ENCODE assay signal across 26 cellular contexts in genomic region chr16:71356051-71356740, GRCh38.
"Had no signal": no experiment of that assay in that cellular context is flagged by ENCODE, and none has a peak within 500 bp of the region (broad histone marks: within the 10 kb centered on the region; RNA-seq: fewer than 3 reads in every experiment).

No MANE protein-coding gene starts in this region.

- H3K36me3 ChIP-seq: neural progenitor cell, neutrophil, ovary, right lobe of liver, sigmoid colon, stomach, thoracic aorta, thyroid gland, tibial nerve, upper lobe of left lung, vagina had no signal

- H2AFZ ChIP-seq: neural progenitor cell, parathyroid adenoma had no signal

- H3K9ac ChIP-seq: neural progenitor cell, parathyroid adenoma had no signal

- FAIRE-seq: small intestine, urothelium cell line had no signal

- H3K27ac ChIP-seq: neural progenitor cell, neutrophil, ovary, parathyroid adenoma, psoas muscle, right lobe of liver, sigmoid colon, stomach, thoracic aorta, thyroid gland, tibial nerve, upper lobe of left lung, vagina had no signal

- H3K9me3 ChIP-seq: neutrophil, ovary, psoas muscle, right lobe of liver, sigmoid colon, stomach, thoracic aorta, thyroid gland, tibial nerve, upper lobe of left lung, vagina had no signal

- DNase-seq: natural killer cell; nucleus accumbens; ovary; posterior cingulate gyrus; psoas muscle; right cardiac atrium; right lobe of liver; sigmoid colon; small intestine; stimulated activated CD4-positive, alpha-beta T cell treated with anti-CD3 and anti-CD28 coated beads, Interleukin-15, amount 100 ng/mL, for 24 hours; stimulated activated CD4-positive, alpha-beta T cell treated with anti-CD3 and anti-CD28 coated beads, Interleukin-2, amount 100 ng/mL, for 24 hours; stimulated activated CD4-positive, alpha-beta T cell treated with anti-CD3 and anti-CD28 coated beads, Interleukin-2, amount 100 ng/mL, for 48 hours; stimulated activated CD4-positive, alpha-beta T cell treated with anti-CD3 and anti-CD28 coated beads, Interleukin-4, amount 100 ng/mL, for 24 hours; stimulated activated naive B cell treated with anti-CD40 and anti-IgM and Interleukin-4, amounts not matched to agents 10 μg/mL and 1 μg/mL and 100 μg/mL, for 72 hours; stimulated activated naive CD4-positive, alpha-beta T cell treated with Interleukin-2 at 50 U/mL for 16 hours; stomach; thyroid gland; trophoblast cell had no signal

- H3K27me3 ChIP-seq: ovary, vagina had no signal

- H3K4me1 ChIP-seq: neural progenitor cell had no signal

- H3K4me2 ChIP-seq: neural progenitor cell had no signal

- H3K4me3 ChIP-seq: neural progenitor cell, ovary, psoas muscle, right lobe of liver, sigmoid colon, stomach, thoracic aorta, thyroid gland, tibial nerve, upper lobe of left lung, vagina had no signal
